Comparison of ENCODE assay signal across 10 cellular contexts in genomic region chr5:59356813-59357381, GRCh38.
DNase-seq lines count a peak whose midpoint lies in the region; ATAC-seq and TF ChIP-seq lines count a peak whose summit lies in the region.
"Had no signal": no experiment of that assay in that cellular context is flagged by ENCODE, and none has a peak within 500 bp of the region (broad histone marks: within the 10 kb centered on the region; RNA-seq: fewer than 3 reads in every experiment).

No MANE protein-coding gene starts in this region.

- peaks cover 40% of the 10 kb centered on the region for H3K4me1 Mint-ChIP-seq in chondrocyte (ENCODE audit: low read depth)

- no peak overlapping the region for H3K27ac ChIP-seq in vagina
- H3K27ac ChIP-seq: foreskin keratinocyte had no signal

- no peaks in the 10 kb centered on the region for H3K36me3 ChIP-seq in vagina

- H3K36me3 Mint-ChIP-seq in chondrocyte (ENCODE audit: low read depth), result no peaks in the 10 kb centered on the region

- no peak for TF ChIP-seq CTCF in chondrocyte (IDR thresholded peaks at IDR 0.05)
- no peak for TF ChIP-seq CTCF in vagina (IDR thresholded peaks at IDR 0.05)

- H3K4me3 Mint-ChIP-seq in chondrocyte (ENCODE audit: unreplicated experiment), result no peak overlapping the region
- H3K4me3 Mint-ChIP-seq: CD4-positive, alpha-beta T cell had no signal

- peaks cover 22% of the 10 kb centered on the region for H3K4me1 ChIP-seq in vagina
- H3K4me1 ChIP-seq: foreskin keratinocyte had no signal

- intact Hi-C loops in left colon (cut with DNase I, micrococcal nuclease) (no loop called here), sciatic nerve (cut with DNase I) (no loop called here), vagina (cut with DNase I) (no loop called here)

- no peaks in the 10 kb centered on the region for H3K27me3 Mint-ChIP-seq in chondrocyte (ENCODE audit: low read depth)

- peak; percentile 53 for DNase-seq in KBM-7
- DNase-seq in chondrocyte (ENCODE audit: low spot score), result no peak
- DNase-seq in left colon, result no peak
- no peak for DNase-seq in sciatic nerve (ENCODE audit: low spot score)
- DNase-seq in vagina (ENCODE audit: extremely low spot score in 2 of 2), result no peak
- DNase-seq in NCI-H1092 treated with DMSO at 0.1 percent for 48 hours (lab: John Stamatoyannopoulos, UW), result no peak
- no peak for DNase-seq in cerebellum (ENCODE audit: low spot score)
- DNase-seq: CD4-positive, alpha-beta T cell; foreskin keratinocyte had no signal

- peak overlapping the region; percentile 41 for H3K27ac Mint-ChIP-seq in chondrocyte (ENCODE audit: unreplicated experiment)
- H3K27ac Mint-ChIP-seq: CD4-positive, alpha-beta T cell had no signal

- H3K27me3 ChIP-seq in vagina, result no peaks in the 10 kb centered on the region
- H3K27me3 ChIP-seq: foreskin keratinocyte had no signal

- in situ Hi-C loops in KBM-7 (cut with MboI; ENCODE audit: low pct_unique_long_range_greater_than_20kb, low sequenced_read_pairs), result loop anchor here (25.0 kb wide), 1 partner anchor 145 kb away; no protein-coding TSS in a partner anchor

- no peak for TF ChIP-seq POLR2A in vagina (IDR thresholded peaks at IDR 0.05)

- H3K9me3 Mint-ChIP-seq in chondrocyte (ENCODE audit: low read depth), result no peaks in the 10 kb centered on the region
- H3K9me3 Mint-ChIP-seq: CD4-positive, alpha-beta T cell had no signal

- no peak overlapping the region for H3K4me3 ChIP-seq in vagina

- peak; percentile 21 for ATAC-seq in left colon
- ATAC-seq in sciatic nerve, result peak; percentile 27
- ATAC-seq in GM19455 (IDR thresholded peaks at IDR 0.05; ENCODE audit: unreplicated experiment), result no peak
- ATAC-seq: foreskin keratinocyte had no signal

- H3K9me3 ChIP-seq in vagina, result no peaks in the 10 kb centered on the region
